ENCODE assay signal across 15 cellular contexts in the genomic region with DNA sequence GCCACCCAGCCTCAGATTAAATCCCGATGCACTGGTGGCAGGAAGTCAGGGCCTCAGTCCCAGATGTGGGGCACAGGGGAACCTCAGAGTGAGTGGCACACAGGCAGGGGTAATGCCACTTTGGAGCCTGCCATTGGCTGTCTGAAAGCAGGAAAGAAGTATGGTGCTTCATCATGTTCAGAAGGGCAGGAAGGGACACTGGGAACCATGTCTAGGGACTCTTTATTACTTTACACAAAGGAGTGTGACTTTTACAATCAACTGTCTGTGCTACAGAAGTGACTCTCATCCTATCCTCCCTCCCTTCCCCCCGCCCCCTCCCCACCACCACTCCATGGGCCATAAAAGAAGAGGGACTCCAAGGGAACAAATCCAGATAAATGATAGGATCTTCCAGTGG.
"Had no signal": no experiment of that assay in that cellular context is flagged by ENCODE, and none has a peak within 500 bp of the region (broad histone marks: within the 10 kb centered on the region; RNA-seq: fewer than 3 reads in every experiment).

No MANE protein-coding gene starts in this region.

- H3K4me3 Mint-ChIP-seq: activated B cell treated with CpG ODN at 0.5 μM for 24 hours; activated CD4-positive, alpha-beta T cell treated with anti-CD3 and anti-CD28 coated beads, Interleukin-2, amount 10 ng/mL, durations not matched to agents 24 days and 14 days; activated CD8-positive, alpha-beta T cell treated with anti-CD3 and anti-CD28 coated beads, Interleukin-2, amount 10 ng/mL, durations not matched to agents 7 days and 5 days; activated naive CD8-positive, alpha-beta T cell; activated T-cell treated with anti-CD3 and anti-CD28 coated beads, Interleukin-2, amount 50 U/mL, for 72 hours; stimulated activated memory B cell treated with anti-CD40 and anti-IgM and Interleukin-4, amounts not matched to agents 10 μg/mL and 1 μg/mL and 100 μg/mL, for 72 hours had no signal

- H3K36me3 Mint-ChIP-seq: activated naive CD8-positive, alpha-beta T cell had no signal

- H3K9me3 Mint-ChIP-seq: activated B cell treated with CpG ODN at 0.5 μM for 24 hours; activated CD4-positive, alpha-beta T cell treated with anti-CD3 and anti-CD28 coated beads, Interleukin-2, amount 10 ng/mL, durations not matched to agents 24 days and 14 days; activated T-cell treated with anti-CD3 and anti-CD28 coated beads, Interleukin-2, amount 50 U/mL, for 72 hours; stimulated activated memory B cell treated with anti-CD40 and anti-IgM and Interleukin-4, amounts not matched to agents 10 μg/mL and 1 μg/mL and 100 μg/mL, for 72 hours had no signal

- DNase-seq: activated B cell treated with CpG ODN at 0.5 μM for 24 hours; activated CD4-positive, alpha-beta T cell treated with anti-CD3 and anti-CD28 coated beads, Interleukin-2, amount 10 ng/mL, durations not matched to agents 24 days and 14 days; activated CD8-positive, alpha-beta memory T cell treated with anti-CD3 and anti-CD28 coated beads, Interleukin-2, amount 50 U/mL, for 4 hours; activated CD8-positive, alpha-beta T cell treated with anti-CD3 and anti-CD28 coated beads, Interleukin-2, amount 10 ng/mL, durations not matched to agents 7 days and 5 days; activated gamma-delta T cell treated with Interleukin-2 at 50 U/mL for 16 hours; activated T-cell treated with anti-CD3 and anti-CD28 coated beads, Interleukin-2, amount 50 U/mL, for 72 hours; amniotic stem cell; caudate nucleus; foreskin melanocyte; kidney glomerular epithelial cell; naive thymus-derived CD4-positive, alpha-beta T cell; posterior cingulate gyrus; stimulated activated CD4-positive, alpha-beta T cell treated with anti-CD3 and anti-CD28 coated beads, Interleukin-2, amount 100 ng/mL, for 48 hours had no signal

- H3K27me3 Mint-ChIP-seq: activated B cell treated with CpG ODN at 0.5 μM for 24 hours; activated CD4-positive, alpha-beta T cell treated with anti-CD3 and anti-CD28 coated beads, Interleukin-2, amount 10 ng/mL, durations not matched to agents 24 days and 14 days; activated naive CD8-positive, alpha-beta T cell; naive thymus-derived CD4-positive, alpha-beta T cell; stimulated activated memory B cell treated with anti-CD40 and anti-IgM and Interleukin-4, amounts not matched to agents 10 μg/mL and 1 μg/mL and 100 μg/mL, for 72 hours had no signal

- H3K27ac Mint-ChIP-seq: activated B cell treated with CpG ODN at 0.5 μM for 24 hours; activated CD4-positive, alpha-beta T cell treated with anti-CD3 and anti-CD28 coated beads, Interleukin-2, amount 10 ng/mL, durations not matched to agents 24 days and 14 days; activated CD8-positive, alpha-beta T cell treated with anti-CD3 and anti-CD28 coated beads, Interleukin-2, amount 10 ng/mL, durations not matched to agents 7 days and 5 days; activated naive CD8-positive, alpha-beta T cell; activated T-cell treated with anti-CD3 and anti-CD28 coated beads, Interleukin-2, amount 50 U/mL, for 72 hours had no signal

- ATAC-seq: activated CD8-positive, alpha-beta T cell treated with anti-CD3 and anti-CD28 coated beads, Interleukin-2, amount 10 ng/mL, durations not matched to agents 7 days and 5 days; activated T-cell treated with anti-CD3 and anti-CD28 coated beads, Interleukin-2, amount 50 U/mL, for 72 hours; naive thymus-derived CD4-positive, alpha-beta T cell; stimulated activated memory B cell treated with anti-CD40 and anti-IgM and Interleukin-4, amounts not matched to agents 10 μg/mL and 1 μg/mL and 100 μg/mL, for 72 hours had no signal
